22 cellular contexts compared by ENCODE assay signal in the genomic region with DNA sequence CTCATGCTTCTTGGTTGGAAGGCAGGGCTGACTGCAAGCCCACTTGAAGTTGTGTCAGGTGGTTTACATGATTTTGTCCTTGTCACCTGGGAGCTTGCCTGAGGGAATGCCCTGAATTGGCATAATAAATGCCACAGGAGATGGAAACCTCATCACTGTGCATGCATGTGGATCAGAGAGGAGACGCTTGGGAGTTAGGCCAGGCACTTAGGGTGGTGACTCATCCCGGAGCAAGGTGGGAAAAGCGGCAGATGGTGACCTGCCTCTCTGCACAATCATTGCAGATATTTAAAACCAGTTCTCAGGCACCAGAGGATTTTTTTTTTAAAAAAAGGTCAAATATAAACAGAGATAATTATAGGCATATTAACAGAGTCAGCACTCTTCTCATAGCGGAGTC.
DNase-seq lines count a peak whose midpoint lies in the region; ATAC-seq, FAIRE-seq and TF ChIP-seq lines count a peak whose summit lies in the region.
"Had no signal": no experiment of that assay in that cellular context is flagged by ENCODE, and none has a peak within 500 bp of the region (broad histone marks: within the 10 kb centered on the region; RNA-seq: fewer than 3 reads in every experiment).

No MANE protein-coding gene starts in this region.

- H3K27ac ChIP-seq in thyroid gland (no peak overlapping the region), kidney (ENCODE audit: low read depth in 2 of 2, low read length in 2 of 2) (no peak overlapping the region)
- H3K27ac ChIP-seq: BLaER1, cardiac muscle cell, HL-60 had no signal

- TF ChIP-seq CTCF in thyroid gland (IDR thresholded peaks at IDR 0.05) = no peak
- TF ChIP-seq CTCF in kidney (IDR thresholded peaks at IDR 0.05; ENCODE audit: borderline replicate concordance, extremely low read depth, insufficient read depth) = no peak

- TF ChIP-seq POLR2A in thyroid gland (IDR thresholded peaks at IDR 0.05) = no peak

- H3K9ac ChIP-seq in kidney (ENCODE audit: low read length in 2 of 2) = no peak overlapping the region
- H3K9ac ChIP-seq: BLaER1 had no signal

- FAIRE-seq in kidney (lab: Jason Lieb, UNC) = no peak
- FAIRE-seq: H54 had no signal

- WGBS in thyroid gland, 2 donors = 67 to 82% methylated on average over 4 of the region's 4 CpGs

- DNase-seq in NCI-H345 (lab: John Stamatoyannopoulos, UW) (peak; percentile 25), NCI-H345 treated with DMSO at 0.1 percent for 48 hours (lab: John Stamatoyannopoulos, UW; ENCODE audit: unreplicated experiment) (no peak), NCI-H187 treated with DMSO at 0.1 percent for 48 hours (lab: John Stamatoyannopoulos, UW) (peak; percentile 84), cerebellar cortex (ENCODE audit: low spot score) (peak; percentile 95), superior temporal gyrus (ENCODE audit: extremely low spot score) (peak; percentile 38), thyroid gland (no peak), kidney (no peak)
- DNase-seq: ACHN; activated CD4-positive, alpha-beta T cell treated with anti-CD3 and anti-CD28 coated beads for 1 hour; activated naive CD4-positive, alpha-beta T cell treated with anti-CD3 and anti-CD28 coated beads for 36 hours; activated T-cell treated with anti-CD3 and anti-CD28 coated beads, Interleukin-2, amount 50 U/mL, for 48 hours; naive thymus-derived CD8-positive, alpha-beta T cell; NCI-H1436 treated with DMSO at 0.1 percent for 48 hours; right cardiac atrium; SHP77 treated with DMSO at 0.1 percent for 48 hours; SW 1271 had no signal

- H3K27me3 ChIP-seq in thyroid gland = no peaks in the 10 kb centered on the region
- H3K27me3 ChIP-seq: BLaER1 had no signal

- intact Hi-C loops in thyroid gland (cut with DNase I) = no loop called here
- intact Hi-C loops in kidney (cut with DNase I) = no loop called here

- no peak for ATAC-seq in HG02678 (IDR thresholded peaks at IDR 0.05; ENCODE audit: unreplicated experiment)
- ATAC-seq: left lobe of liver; naive thymus-derived CD8-positive, alpha-beta T cell; right cardiac atrium had no signal

- H3K36me3 ChIP-seq in thyroid gland = no peaks in the 10 kb centered on the region
- H3K36me3 ChIP-seq in kidney (ENCODE audit: control insufficient read depth in 1 of 2, insufficient read depth in 2 of 2, low read length in 2 of 2) = no peaks in the 10 kb centered on the region
- H3K36me3 ChIP-seq: BLaER1, cardiac muscle cell had no signal

- no peaks in the 10 kb centered on the region for H3K9me3 ChIP-seq in thyroid gland
- no peaks in the 10 kb centered on the region for H3K9me3 ChIP-seq in kidney (ENCODE audit: control insufficient read depth in 1 of 2, low read length in 2 of 2)
- H3K9me3 ChIP-seq: BLaER1 had no signal

- no peaks in the 10 kb centered on the region for H3K4me1 ChIP-seq in thyroid gland
- no peaks in the 10 kb centered on the region for H3K4me1 ChIP-seq in kidney (ENCODE audit: control insufficient read depth in 1 of 2, insufficient read depth in 1 of 2, low read depth in 1 of 2, low read length in 2 of 2)
- H3K4me1 ChIP-seq: BLaER1 had no signal

- H3K4me3 ChIP-seq in thyroid gland (replicated peaks in 1 of 3) (no peak overlapping the region), kidney (ENCODE audit: low read length in 2 of 2) (no peak overlapping the region)
- H3K4me3 ChIP-seq: BLaER1, cardiac muscle cell had no signal

Comparison
In these comparisons a context has a peak if more than half of its experiments do, and no peak if none do; other contexts are left out.
1. DNase-seq: peak in NCI-H345 (single experiment), NCI-H187 treated with DMSO at 0.1 percent for 48 hours (single experiment), cerebellar cortex (single experiment) and superior temporal gyrus (single experiment); none in NCI-H345 treated with DMSO at 0.1 percent for 48 hours (single experiment), thyroid gland (0 of 2) and kidney (single experiment).